12 cellular contexts compared by ENCODE assay signal in the genomic region with DNA sequence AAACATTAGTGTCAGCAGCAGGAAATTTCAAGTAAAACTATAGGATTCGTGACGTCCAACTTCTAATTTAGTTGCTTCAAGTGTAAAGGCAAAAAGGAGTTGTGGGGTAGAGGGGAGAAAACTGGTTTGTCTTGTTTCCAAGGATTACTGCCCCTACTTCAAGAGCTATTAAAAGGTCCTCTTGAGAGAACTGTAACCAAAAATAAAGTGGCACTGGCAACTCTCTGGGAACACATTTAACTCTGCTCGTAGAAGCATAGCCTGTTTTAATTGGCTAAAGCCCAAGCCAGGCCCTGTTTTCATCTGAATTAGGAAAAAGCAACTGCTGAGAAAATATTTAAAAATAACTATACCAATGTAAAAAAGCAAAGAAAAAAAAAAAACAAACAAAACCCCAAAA. TPM values are rescaled to one million over a fixed set of nuclear protein-coding genes. Genes with fewer than 3 reads are reported as not detected.
A peak's percentile ranks its signal among the peaks of the same experiment; 100 is the strongest.
DNase-seq lines count a peak whose midpoint lies in the region; ATAC-seq and TF ChIP-seq lines count a peak whose summit lies in the region.
"Had no signal": no experiment of that assay in that cellular context is flagged by ENCODE, and none has a peak within 500 bp of the region (broad histone marks: within the 10 kb centered on the region; RNA-seq: fewer than 3 reads in every experiment).

No MANE protein-coding gene starts in this region.

- H3K27ac Mint-ChIP-seq in activated naive CD4-positive, alpha-beta T cell treated with anti-CD3 and anti-CD28 coated beads, Interleukin-2, amount 10 ng/mL, durations not matched to agents 7 days and 5 days, result no peak overlapping the region
- H3K27ac Mint-ChIP-seq: activated CD4-positive, alpha-beta memory T cell treated with anti-CD3 and anti-CD28 coated beads, Interleukin-2, amount 10 ng/mL, durations not matched to agents 7 days and 5 days; B cell had no signal

- H3K9me3 Mint-ChIP-seq in activated naive CD4-positive, alpha-beta T cell treated with anti-CD3 and anti-CD28 coated beads, Interleukin-2, amount 10 ng/mL, durations not matched to agents 7 days and 5 days, result peaks cover 5% of the 10 kb centered on the region

- H3K9me3 ChIP-seq in psoas muscle, result no peaks in the 10 kb centered on the region

- DNase-seq in DMS79 (lab: John Stamatoyannopoulos, UW), result peak; percentile 84
- peak; percentile 89 for DNase-seq in NCI-H345 (lab: John Stamatoyannopoulos, UW)
- peak; percentile 7 to 43 for DNase-seq in foreskin fibroblast
- DNase-seq in psoas muscle, result no peak
- DNase-seq in NCI-H2081 treated with DMSO at 0.1 percent for 48 hours (lab: John Stamatoyannopoulos, UW), result no peak
- DNase-seq in superior temporal gyrus (ENCODE audit: extremely low spot score), result no peak
- no peak for DNase-seq in activated naive CD4-positive, alpha-beta T cell treated with anti-CD3 and anti-CD28 coated beads, Interleukin-2, amount 10 ng/mL, durations not matched to agents 7 days and 5 days
- DNase-seq: activated CD4-positive, alpha-beta memory T cell treated with anti-CD3 and anti-CD28 coated beads, Interleukin-2, amount 10 ng/mL, durations not matched to agents 7 days and 5 days; NCI-H82; stimulated activated CD4-positive, alpha-beta T cell treated with anti-CD3 and anti-CD28 coated beads, Interleukin-4, amount 100 ng/mL, for 24 hours had no signal

- no peaks in the 10 kb centered on the region for H3K36me3 Mint-ChIP-seq in activated naive CD4-positive, alpha-beta T cell treated with anti-CD3 and anti-CD28 coated beads, Interleukin-2, amount 10 ng/mL, durations not matched to agents 7 days and 5 days

- no peaks in the 10 kb centered on the region for H3K27me3 ChIP-seq in psoas muscle (ENCODE audit: insufficient read depth in 3 of 3, low read length in 2 of 3)

- intact Hi-C loops in psoas muscle (cut with DNase I), result no loop called here

- ATAC-seq in psoas muscle (peak in 2 of 4 donors; percentile 69 to 75), HG03460 (IDR thresholded peaks at IDR 0.05; ENCODE audit: unreplicated experiment) (no peak)

- peak overlapping the region; percentile 61 for H3K27ac ChIP-seq in psoas muscle

- peaks cover 58% of the 10 kb centered on the region for H3K27me3 Mint-ChIP-seq in activated naive CD4-positive, alpha-beta T cell treated with anti-CD3 and anti-CD28 coated beads, Interleukin-2, amount 10 ng/mL, durations not matched to agents 7 days and 5 days

- no peak overlapping the region for H3K4me3 Mint-ChIP-seq in activated naive CD4-positive, alpha-beta T cell treated with anti-CD3 and anti-CD28 coated beads, Interleukin-2, amount 10 ng/mL, durations not matched to agents 7 days and 5 days
- H3K4me3 Mint-ChIP-seq: activated CD4-positive, alpha-beta memory T cell treated with anti-CD3 and anti-CD28 coated beads, Interleukin-2, amount 10 ng/mL, durations not matched to agents 7 days and 5 days; B cell had no signal

- H3K4me3 ChIP-seq in foreskin fibroblast (ENCODE audit: low read depth in 1 of 2, low read length in 2 of 2) (no peak overlapping the region), psoas muscle (no peak overlapping the region)

- CTCF ChIA-PET in activated naive CD4-positive, alpha-beta T cell treated with anti-CD3 and anti-CD28 coated beads, Interleukin-2, amount 10 ng/mL, durations not matched to agents 7 days and 5 days (lab: Charles Lee), result no interaction called here

- 11 to 22% (median 18%) methylated on average over 3 of the region's 3 CpGs for WGBS in psoas muscle, 3 donors

- TF ChIP-seq CTCF in foreskin fibroblast (IDR thresholded peaks at IDR 0.05; ENCODE audit: low read depth, low read length), result no peak
- no peak for TF ChIP-seq CTCF in psoas muscle (IDR thresholded peaks at IDR 0.05)

- no peaks in the 10 kb centered on the region for H3K4me1 Mint-ChIP-seq in activated naive CD4-positive, alpha-beta T cell treated with anti-CD3 and anti-CD28 coated beads, Interleukin-2, amount 10 ng/mL, durations not matched to agents 7 days and 5 days
- H3K4me1 Mint-ChIP-seq: activated CD4-positive, alpha-beta memory T cell treated with anti-CD3 and anti-CD28 coated beads, Interleukin-2, amount 10 ng/mL, durations not matched to agents 7 days and 5 days; B cell had no signal

- peaks cover 36% of the 10 kb centered on the region for H3K4me1 ChIP-seq in psoas muscle

- H3K36me3 ChIP-seq in psoas muscle (ENCODE audit: insufficient read depth in 1 of 2, low read depth in 1 of 2), result no peaks in the 10 kb centered on the region

RNA-seq across cellular contexts. Expression of gene AKAP1, which starts 51.8 kb away (rescaled TPM):
- total RNA-seq in psoas muscle, result 100 to 1,000 TPM in 2 of 4 donors, 10 to 100 TPM in 2; 86.0 to 231 (median 105) TPM
- polyA plus RNA-seq in psoas muscle, result 100 to 1,000 TPM in 1 of 3 donors, 10 to 100 TPM in 2; 42.3 to 127 (median 61.6) TPM

RNA-seq across cellular contexts. Expression of gene SCPEP1, which starts 55.4 kb away (rescaled TPM):
- total RNA-seq in psoas muscle, result 10 to 100 TPM; 10.3 to 20.8 (median 12.8) TPM
- 10 to 100 TPM in 2 of 3 donors, 1 to 10 TPM in 1; 5.8 to 33.1 (median 10.4) TPM for polyA plus RNA-seq in psoas muscle

Comparison
In these comparisons a context has a peak if more than half of its experiments do, and no peak if none do; other contexts are left out.
1. DNase-seq: peak in DMS79 (single experiment), NCI-H345 (single experiment) and foreskin fibroblast (2 of 2); none in psoas muscle (0 of 2), NCI-H2081 treated with DMSO at 0.1 percent for 48 hours (single experiment), superior temporal gyrus (single experiment) and activated naive CD4-positive, alpha-beta T cell treated with anti-CD3 and anti-CD28 coated beads, Interleukin-2, amount 10 ng/mL, durations not matched to agents 7 days and 5 days (single experiment).